Comparison of ENCODE assay signal across 8 cellular contexts in genomic region chrX:8743126-8743732, GRCh38. TPM values are rescaled to one million over a fixed set of nuclear protein-coding genes. Genes with fewer than 3 reads are reported as not detected.
A peak's percentile ranks its signal among the peaks of the same experiment; 100 is the strongest.
DNase-seq lines count a peak whose midpoint lies in the region; ATAC-seq and TF ChIP-seq lines count a peak whose summit lies in the region.

No MANE protein-coding gene starts in this region.

- no peaks in the 10 kb centered on the region for H3K36me3 Mint-ChIP-seq in activated CD8-positive, alpha-beta T cell treated with anti-CD3 and anti-CD28 coated beads, Interleukin-2, amount 10 ng/mL, durations not matched to agents 7 days and 5 days (ENCODE audit: low read depth)
- H3K36me3 Mint-ChIP-seq in progenitor cell of endocrine pancreas (ENCODE audit: insufficient read depth), result no peaks in the 10 kb centered on the region

- CTCF ChIA-PET in activated CD8-positive, alpha-beta T cell treated with anti-CD3 and anti-CD28 coated beads, Interleukin-2, amount 10 ng/mL, durations not matched to agents 7 days and 5 days (lab: Charles Lee), result interaction anchor here (1.2 to 1.6 kb wide), 2 partner anchors 12 to 73 kb away, joined by 4 to 6 read pairs; no protein-coding TSS in a partner anchor

- H3K4me3 ChIP-seq in GM12865 (ENCODE audit: low read depth, low read length), result no peak overlapping the region

- no peaks in the 10 kb centered on the region for H3K27me3 Mint-ChIP-seq in activated CD8-positive, alpha-beta T cell treated with anti-CD3 and anti-CD28 coated beads, Interleukin-2, amount 10 ng/mL, durations not matched to agents 7 days and 5 days (ENCODE audit: low read depth)
- peaks cover 17% of the 10 kb centered on the region for H3K27me3 Mint-ChIP-seq in progenitor cell of endocrine pancreas

- DNase-seq in A172 (ENCODE audit: low spot score) (peak; percentile 43), GM12865 (ENCODE audit: low read depth) (peak; percentile 35), MV-4-11 (lab: John Stamatoyannopoulos, UW) (peak; percentile 19), erythroblast (lab: John Stamatoyannopoulos, UW) (peak; percentile 19 to 57), progenitor cell of endocrine pancreas (ENCODE audit: low spot score, unreplicated experiment) (peak; percentile 52)
- peak; percentile 56 for DNase-seq in activated CD8-positive, alpha-beta T cell treated with anti-CD3 and anti-CD28 coated beads, Interleukin-2, amount 10 ng/mL, durations not matched to agents 7 days and 5 days

- H3K4me3 Mint-ChIP-seq in activated CD8-positive, alpha-beta T cell treated with anti-CD3 and anti-CD28 coated beads, Interleukin-2, amount 10 ng/mL, durations not matched to agents 7 days and 5 days, result no peak overlapping the region
- no peak overlapping the region for H3K4me3 Mint-ChIP-seq in progenitor cell of endocrine pancreas (ENCODE audit: low read depth)

- POLR2A ChIA-PET in activated CD8-positive, alpha-beta T cell treated with anti-CD3 and anti-CD28 coated beads, Interleukin-2, amount 10 ng/mL, durations not matched to agents 7 days and 5 days (lab: Charles Lee), result no interaction called here

- no peak for ATAC-seq in activated CD8-positive, alpha-beta T cell treated with anti-CD3 and anti-CD28 coated beads, Interleukin-2, amount 10 ng/mL, durations not matched to agents 7 days and 5 days
- ATAC-seq in GM19328 (IDR thresholded peaks at IDR 0.05; ENCODE audit: unreplicated experiment), result no peak
- ATAC-seq in HG03108 (IDR thresholded peaks at IDR 0.05; ENCODE audit: unreplicated experiment), result no peak

- TF ChIP-seq CTCF in GM12865 (IDR thresholded peaks at IDR 0.05; ENCODE audit: insufficient read depth, low read depth, low read length, missing control alignments) (peak; percentile 55), progenitor cell of endocrine pancreas (IDR thresholded peaks at IDR 0.05; ENCODE audit: unreplicated experiment) (peak; percentile 83)

- H3K4me1 Mint-ChIP-seq in activated CD8-positive, alpha-beta T cell treated with anti-CD3 and anti-CD28 coated beads, Interleukin-2, amount 10 ng/mL, durations not matched to agents 7 days and 5 days (ENCODE audit: low read depth), result no peaks in the 10 kb centered on the region
- H3K4me1 Mint-ChIP-seq in progenitor cell of endocrine pancreas (ENCODE audit: low read depth), result no peaks in the 10 kb centered on the region

- TF ChIP-seq POLR2A in erythroblast (IDR thresholded peaks at IDR 0.05; ENCODE audit: low read length), result no peak

- no peak overlapping the region for H3K27ac Mint-ChIP-seq in activated CD8-positive, alpha-beta T cell treated with anti-CD3 and anti-CD28 coated beads, Interleukin-2, amount 10 ng/mL, durations not matched to agents 7 days and 5 days
- H3K27ac Mint-ChIP-seq in progenitor cell of endocrine pancreas, result no peak overlapping the region

- no peaks in the 10 kb centered on the region for H3K9me3 Mint-ChIP-seq in activated CD8-positive, alpha-beta T cell treated with anti-CD3 and anti-CD28 coated beads, Interleukin-2, amount 10 ng/mL, durations not matched to agents 7 days and 5 days (ENCODE audit: insufficient read depth)
- H3K9me3 Mint-ChIP-seq in progenitor cell of endocrine pancreas (ENCODE audit: low read depth), result no peaks in the 10 kb centered on the region

RNA-seq across cellular contexts. Expression of gene ANOS1, which starts 11.3 kb away (rescaled TPM):
- 0.24 and 1.2 TPM in 2 replicates for total RNA-seq in A172 (2014; rRNA removed; shearing (Covaris generic))
- total RNA-seq in activated CD8-positive, alpha-beta T cell treated with anti-CD3 and anti-CD28 coated beads, Interleukin-2, amount 10 ng/mL, durations not matched to agents 7 days and 5 days, result under 1 TPM in 1 of 2 experiments, not detected in 1; 0.03 TPM
- total RNA-seq in progenitor cell of endocrine pancreas, result 5.9 and 6.9 TPM in 2 replicates

RNA-seq across cellular contexts. Expression of gene FAM9A, which starts 58.0 kb away (rescaled TPM):
- not detected in 2 replicates for total RNA-seq in A172 (2014; rRNA removed; shearing (Covaris generic))
- total RNA-seq in activated CD8-positive, alpha-beta T cell treated with anti-CD3 and anti-CD28 coated beads, Interleukin-2, amount 10 ng/mL, durations not matched to agents 7 days and 5 days, result not detected
- total RNA-seq in progenitor cell of endocrine pancreas, result not detected in 2 replicates
